Comparison of ENCODE assay signal across 20 cellular contexts in genomic region chr7:5088906-5089305, GRCh38. TPM values are rescaled to one million over a fixed set of nuclear protein-coding genes. Genes with fewer than 3 reads are reported as not detected.
DNase-seq lines count a peak whose midpoint lies in the region; ATAC-seq, FAIRE-seq and TF ChIP-seq lines count a peak whose summit lies in the region.
"Had no signal": no experiment of that assay in that cellular context is flagged by ENCODE, and none has a peak within 500 bp of the region (broad histone marks: within the 10 kb centered on the region; RNA-seq: fewer than 3 reads in every experiment).

No MANE protein-coding gene starts in this region.

- whole genome bisulfite sequencing in trophoblast cell (ENCODE audit: extremely low coverage, insufficient coverage, insufficient read length), result no CpG with 5 or more reads among the region's 8 CpGs

- no peak overlapping the region for H2AK5ac ChIP-seq in trophoblast cell (ENCODE audit: low read length)

- H3K4me1 ChIP-seq in NT2/D1 (ENCODE audit: insufficient read depth, insufficient read length) (no peaks in the 10 kb centered on the region), keratinocyte (ENCODE audit: control insufficient read depth, extremely low read depth, insufficient read depth, low read length) (no peaks in the 10 kb centered on the region), trophoblast cell (ENCODE audit: control insufficient read depth in 1 of 2, insufficient read depth in 2 of 2, low read length in 2 of 2) (peaks cover 2% of the 10 kb centered on the region in 2 experiments)
- peaks cover 3% of the 10 kb centered on the region for H3K4me1 ChIP-seq in CD8-positive, alpha-beta T cell (ENCODE audit: insufficient read depth, low read length)
- H3K4me1 ChIP-seq: Caco-2 had no signal

- H4K20me1 ChIP-seq in keratinocyte (ENCODE audit: control insufficient read depth, extremely low read depth, insufficient read depth, low read length), result no peaks in the 10 kb centered on the region

- DNase-seq in NT2/D1 (ENCODE audit: low read depth, low spot score) (no peak), keratinocyte (ENCODE audit: low read depth, low spot score) (no peak), trophoblast cell (peak; percentile 95 to 100), foreskin melanocyte (no peak), left colon (no peak), DMS114 treated with DMSO at 0.1 percent for 48 hours (lab: John Stamatoyannopoulos, UW; ENCODE audit: unreplicated experiment) (no peak)
- no peak for DNase-seq in CD8-positive, alpha-beta T cell
- DNase-seq: CD4-positive, alpha-beta T cell; DMS 273 treated with DMSO at 0.1 percent for 48 hours; DND-41; NCI-H1105; NCI-H2029 treated with DMSO at 0.1 percent for 48 hours; NCI-H345; SHP77; SK-N-SH had no signal

- H3K36me3 Mint-ChIP-seq in CD8-positive, alpha-beta T cell, result peaks cover 1% of the 10 kb centered on the region

- no peak overlapping the region for H4K91ac ChIP-seq in trophoblast cell (ENCODE audit: low read depth, low read length)

- H3K36me3 ChIP-seq in NT2/D1 (ENCODE audit: insufficient read depth, insufficient read length, low read length) (no peaks in the 10 kb centered on the region), keratinocyte (ENCODE audit: control insufficient read depth in 2 of 2, extremely low read depth in 1 of 2, insufficient read depth in 2 of 2, low read length in 2 of 2) (no peaks in the 10 kb centered on the region), trophoblast cell (ENCODE audit: control insufficient read depth in 1 of 2, insufficient read depth in 2 of 2, low read length in 2 of 2) (no peaks in the 10 kb centered on the region)
- H3K36me3 ChIP-seq in CD8-positive, alpha-beta T cell (ENCODE audit: insufficient read depth, low read length), result no peaks in the 10 kb centered on the region

- H3K9me1 ChIP-seq in keratinocyte (ENCODE audit: control insufficient read depth, extremely low read depth, insufficient read depth, low read length), result no peaks in the 10 kb centered on the region

- ATAC-seq in left colon, result no peak
- ATAC-seq in CD8-positive, alpha-beta T cell, result no peak

- H3K27me3 ChIP-seq in NT2/D1 (ENCODE audit: insufficient read depth, insufficient read length), result peaks cover 13% of the 10 kb centered on the region
- no peaks in the 10 kb centered on the region for H3K27me3 ChIP-seq in keratinocyte (ENCODE audit: control insufficient read depth, extremely low read depth, insufficient read depth, low read length)
- no peaks in the 10 kb centered on the region for H3K27me3 ChIP-seq in trophoblast cell (ENCODE audit: insufficient read depth, low read length)
- H3K27me3 ChIP-seq in CD8-positive, alpha-beta T cell (ENCODE audit: insufficient read depth, low read length), result no peaks in the 10 kb centered on the region

- H4K12ac ChIP-seq in trophoblast cell (ENCODE audit: low read depth, low read length), result no peak overlapping the region

- H3K4me3 Mint-ChIP-seq in CD8-positive, alpha-beta T cell, result no peak overlapping the region
- H3K4me3 Mint-ChIP-seq: CD4-positive, alpha-beta T cell; IgD-negative memory B cell had no signal

- H3K9me3 ChIP-seq in NT2/D1 (ENCODE audit: insufficient read depth, low read length), result peaks cover 11% of the 10 kb centered on the region
- no peaks in the 10 kb centered on the region for H3K9me3 ChIP-seq in keratinocyte (ENCODE audit: control insufficient read depth, low read depth, low read length)
- peaks cover 4% of the 10 kb centered on the region for H3K9me3 ChIP-seq in trophoblast cell (ENCODE audit: insufficient read depth, low read depth, low read length)
- H3K9me3 ChIP-seq in CD8-positive, alpha-beta T cell (ENCODE audit: low read length), result no peaks in the 10 kb centered on the region
- H3K9me3 ChIP-seq: SK-N-SH had no signal

- H3K27me3 Mint-ChIP-seq in CD8-positive, alpha-beta T cell (ENCODE audit: low read depth), result no peaks in the 10 kb centered on the region
- H3K27me3 Mint-ChIP-seq: CD4-positive, alpha-beta T cell had no signal

- H3K23ac ChIP-seq in trophoblast cell (ENCODE audit: low read length), result no peak overlapping the region

- H3K79me1 ChIP-seq in trophoblast cell (ENCODE audit: low read length), result no peaks in the 10 kb centered on the region

- H3K14ac ChIP-seq in trophoblast cell (ENCODE audit: low read length), result no peak overlapping the region

- peaks cover 3% of the 10 kb centered on the region for H3K4me1 Mint-ChIP-seq in CD8-positive, alpha-beta T cell (ENCODE audit: low read depth)

- no peak overlapping the region for H3K18ac ChIP-seq in trophoblast cell (ENCODE audit: low read length)

- peak; percentile 14; the same call in 1 of the 2 replicates for TF ChIP-seq CTCF in C4-2B (conservative IDR thresholded peaks at IDR 0.05)
- no peak for TF ChIP-seq CTCF in keratinocyte (optimal IDR thresholded peaks at IDR 0.05 in 1 of 3, IDR thresholded peaks at IDR 0.05 in 1 of 3, conservative IDR thresholded peaks at IDR 0.05 in 1 of 3; ENCODE audit: extremely low read depth in 1 of 3, insufficient read depth in 2 of 3, low read length in 3 of 3)
- no peak for TF ChIP-seq CTCF in CD8-positive, alpha-beta T cell (IDR thresholded peaks at IDR 0.05)

- H2BK12ac ChIP-seq in trophoblast cell (ENCODE audit: low read length), result no peak overlapping the region

- dilution Hi-C loops in keratinocyte (cut with MboI; ENCODE audit: extremely low pct_ligation_motif_present, low sequenced_read_pairs), result no loop called here

- H3K79me2 ChIP-seq in keratinocyte (ENCODE audit: control insufficient read depth, insufficient read depth, low read length) (no peaks in the 10 kb centered on the region), trophoblast cell (ENCODE audit: control insufficient read depth, insufficient read depth, low read length, poor library complexity) (no peaks in the 10 kb centered on the region)

- POLR2A ChIA-PET in CD8-positive, alpha-beta T cell (lab: Charles Lee), result interaction anchor here (0.7 to 1.3 kb wide), 2 partner anchors 9 to 71 kb away, joined by 3 to 4 read pairs; no protein-coding TSS in a partner anchor

- no peak overlapping the region for H4K8ac ChIP-seq in trophoblast cell (ENCODE audit: low read depth, low read length)

- H3K9me3 Mint-ChIP-seq in CD8-positive, alpha-beta T cell, result peaks cover 7% of the 10 kb centered on the region

- peak overlapping the region; percentile 27 for H3K4me2 ChIP-seq in keratinocyte (ENCODE audit: control insufficient read depth, extremely low read depth, insufficient read depth, low read depth, low read length)
- H3K4me2 ChIP-seq in trophoblast cell (ENCODE audit: low read length), result no peak overlapping the region
- H3K4me2 ChIP-seq: SK-N-SH had no signal

- H3K4me3 ChIP-seq in NT2/D1 (ENCODE audit: insufficient read length, low read depth) (peak overlapping the region; percentile 9), keratinocyte (ENCODE audit: control insufficient read depth in 2 of 3, extremely low read depth in 1 of 3, insufficient read depth in 2 of 3, low read depth in 1 of 3, low read length in 3 of 3) (no peak overlapping the region), trophoblast cell (ENCODE audit: low read depth, low read length) (no peak overlapping the region)
- H3K4me3 ChIP-seq in CD8-positive, alpha-beta T cell (ENCODE audit: low read depth, low read length), result no peak overlapping the region

- H2AFZ ChIP-seq in keratinocyte (ENCODE audit: control insufficient read depth, low read length), result no peak overlapping the region
- H2AFZ ChIP-seq in trophoblast cell (ENCODE audit: insufficient read depth, low read length, poor library complexity), result no peak overlapping the region

- no peak overlapping the region for H2BK5ac ChIP-seq in trophoblast cell (ENCODE audit: low read depth, low read length, poor library complexity)

- no peak overlapping the region for H3K4ac ChIP-seq in trophoblast cell (ENCODE audit: low read depth, low read length)

- no peak overlapping the region for H3K27ac Mint-ChIP-seq in CD8-positive, alpha-beta T cell
- H3K27ac Mint-ChIP-seq: CD4-positive, alpha-beta T cell had no signal

- H3K27ac ChIP-seq in C4-2B (peak overlapping the region; percentile 17; the same call in 1 of the 2 replicates), keratinocyte (ENCODE audit: control insufficient read depth, insufficient read depth, low read length) (no peak overlapping the region), trophoblast cell (ENCODE audit: low read depth, low read length) (no peak overlapping the region)
- no peak overlapping the region for H3K27ac ChIP-seq in CD8-positive, alpha-beta T cell (ENCODE audit: low read depth, low read length)

- intact Hi-C loops in left colon (cut with DNase I, micrococcal nuclease), result loop anchor here in 1 of 2 donors (10.0 kb wide), 1 partner anchor 294 kb away; no protein-coding TSS in a partner anchor
- intact Hi-C loops in CD8-positive, alpha-beta T cell (cut with DNase I, micrococcal nuclease), result loop anchor here in 1 of 2 experiments (5.0 kb wide), 1 partner anchor 477 kb away; no protein-coding TSS in a partner anchor

- CTCF ChIA-PET in CD8-positive, alpha-beta T cell (lab: Charles Lee), result interaction anchor here (0.8 to 1.7 kb wide), 4 partner anchors 81 to 259 kb away, joined by 3 to 4 read pairs (median 3); no protein-coding TSS in a partner anchor

- H3K9ac ChIP-seq in NT2/D1 (ENCODE audit: insufficient read length, low read depth) (peak overlapping the region; percentile 63), keratinocyte (ENCODE audit: control insufficient read depth, extremely low read depth, insufficient read depth, low read length) (no peak overlapping the region), trophoblast cell (ENCODE audit: low read length) (no peak overlapping the region)
- H3K9ac ChIP-seq: SK-N-SH had no signal

- no peak for FAIRE-seq in keratinocyte (lab: Jason Lieb, UNC)
- FAIRE-seq: GM12891, H1 had no signal

- H2BK120ac ChIP-seq in trophoblast cell (ENCODE audit: insufficient read depth, low read length, poor library complexity), result no peak overlapping the region

RNA-seq across cellular contexts. Expression of gene RBAK, which starts 43.2 kb away (rescaled TPM):
- 2.9 to 6.7 TPM (median 4.2 TPM) in 3 replicates for polyA plus RNA-seq in keratinocyte
- 9.0 TPM for polyA plus RNA-seq in keratinocyte (2011; ENCODE audit: low read depth)
- 1.9 and 4.2 TPM in 2 replicates for polyA plus RNA-seq in keratinocyte (2011; cell fraction: cytosol; rRNA removed)
- polyA plus RNA-seq in keratinocyte (2011; cell fraction: nucleus; rRNA removed), result 8.2 and 11.5 TPM in 2 replicates
- polyA plus RNA-seq in keratinocyte (2012; ENCODE audit: low replicate concordance), result 4.6 and 4.7 TPM in 2 replicates
- 1.0 to 8.9 TPM (median 2.4 TPM) in 3 replicates for polyA minus RNA-seq in keratinocyte
- 3.5 TPM for polyA minus RNA-seq in keratinocyte (2011; cell fraction: cytosol; rRNA and poly(A)+ RNA removed)
- 5.9 and 14.4 TPM in 2 replicates for polyA minus RNA-seq in keratinocyte (2011; cell fraction: nucleus; rRNA and poly(A)+ RNA removed)
- polyA plus RNA-seq in trophoblast cell (2013), result 5.7 and 6.0 TPM in 2 replicates
- 10 to 100 TPM in 1 of 2 donors, 1 to 10 TPM in 1; 9.0 to 10.7 TPM for total RNA-seq in left colon
- 10 to 100 TPM; 12.9 to 13.6 TPM for total RNA-seq in CD8-positive, alpha-beta T cell

Comparison
In these comparisons a context has a peak if more than half of its experiments do, and no peak if none do; other contexts are left out.
1. DNase-seq: peak in trophoblast cell (2 of 2); none in NT2/D1 (single experiment), keratinocyte (single experiment), foreskin melanocyte (single experiment), left colon (0 of 2), CD8-positive, alpha-beta T cell (0 of 7) and DMS114 treated with DMSO at 0.1 percent for 48 hours (single experiment).